Comparison of ENCODE assay signal across 1 cellular context in the genomic region with DNA sequence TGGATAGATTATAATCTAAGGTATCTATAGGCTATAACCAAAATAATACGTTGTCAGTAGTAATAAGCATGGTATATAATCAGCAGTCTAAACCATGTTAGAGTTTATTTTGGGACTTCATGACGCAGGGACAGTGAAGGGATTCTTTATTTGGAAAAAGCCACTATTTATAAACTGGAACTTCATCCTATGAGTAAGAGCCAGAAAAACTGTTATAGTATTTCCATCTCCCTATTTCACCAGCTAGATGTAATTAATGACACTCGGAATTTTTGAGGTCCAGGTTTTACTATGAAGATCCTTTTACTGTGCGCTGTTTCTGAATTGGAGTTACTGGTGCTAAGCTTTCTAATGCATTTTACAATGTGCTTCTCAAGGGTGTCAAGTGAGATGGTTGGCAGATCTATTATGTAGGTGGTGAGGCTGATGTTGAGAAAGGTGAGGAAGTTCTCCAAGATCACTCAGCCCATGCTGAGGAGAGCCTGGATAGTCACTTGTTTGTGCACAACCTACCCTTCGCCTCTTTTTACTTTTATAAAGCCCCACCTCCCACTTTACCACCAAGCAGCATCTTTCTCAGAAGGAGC.
TF ChIP-seq lines count a peak whose summit lies in the region.

No MANE protein-coding gene starts in this region.

TF ChIP-seq in IMR-90, 13 proteins besides CTCF, POLR2A, EP300 and RAD21:
- TF ChIP-seq NFE2L2 (IDR thresholded peaks at IDR 0.05; ENCODE audit: low read depth, low read length) (no peak), MAZ (IDR thresholded peaks at IDR 0.05; ENCODE audit: borderline replicate concordance, low read depth, low read length) (no peak), CEBPB (IDR thresholded peaks at IDR 0.05; ENCODE audit: low read depth, low read length) (no peak), FOS (IDR thresholded peaks at IDR 0.05; ENCODE audit: low read depth, low read length) (no peak)
